ENCODE assay signal across 12 cellular contexts in the genomic region with DNA sequence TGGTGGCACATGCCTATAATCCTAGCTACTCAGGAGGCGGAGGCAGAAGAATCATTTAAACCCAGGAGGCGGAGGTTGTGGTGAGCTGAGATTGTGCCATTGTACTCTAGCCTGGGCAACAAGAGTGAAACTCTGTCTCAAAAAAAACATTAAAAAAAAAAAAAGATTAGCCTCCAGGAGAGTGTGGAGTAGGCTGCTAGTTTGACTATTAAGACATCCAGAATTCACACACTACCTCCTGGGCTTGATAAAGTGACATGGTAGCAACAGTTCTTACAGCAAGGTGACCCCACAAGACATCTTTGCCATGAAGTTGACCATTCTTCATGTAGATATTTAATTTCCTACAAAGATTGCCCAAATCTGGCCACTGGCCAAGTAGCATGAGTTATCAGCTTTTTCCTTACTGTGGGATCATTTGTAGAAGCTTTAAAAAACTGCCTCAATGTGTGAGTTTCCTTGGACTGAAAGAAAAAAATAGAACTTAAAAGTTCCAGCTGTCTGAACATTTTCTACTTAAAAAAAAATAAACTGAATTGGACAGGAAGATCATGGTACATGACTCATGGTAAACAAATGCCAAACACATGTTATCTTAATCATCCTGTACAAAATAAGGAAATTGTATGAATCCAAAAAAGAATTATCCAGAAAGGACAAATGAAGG. TPM values are rescaled to one million over a fixed set of nuclear protein-coding genes. Genes with fewer than 3 reads are reported as not detected.
A peak's percentile ranks its signal among the peaks of the same experiment; 100 is the strongest.
DNase-seq lines count a peak whose midpoint lies in the region; ATAC-seq and TF ChIP-seq lines count a peak whose summit lies in the region.
"Had no signal": no experiment of that assay in that cellular context is flagged by ENCODE, and none has a peak within 500 bp of the region (broad histone marks: within the 10 kb centered on the region; RNA-seq: fewer than 3 reads in every experiment).

No MANE protein-coding gene starts in this region.

- H3K4me1 ChIP-seq in PC-3 (ENCODE audit: insufficient read depth, low read length) (peaks cover 12% of the 10 kb centered on the region), esophagus muscularis mucosa (peaks cover 10 to 18% (median 14%) of the 10 kb centered on the region in 4 donors), osteoblast (ENCODE audit: insufficient read depth, low read length) (peaks cover 6% of the 10 kb centered on the region), neuronal stem cell (ENCODE audit: control insufficient read depth in 2 of 2, insufficient read depth in 1 of 2, low read depth in 1 of 2, low read length in 2 of 2) (peaks cover 2 to 17% of the 10 kb centered on the region in 2 donors)

- H2BK15ac ChIP-seq in neuronal stem cell (ENCODE audit: low read length), result no peak overlapping the region

- WGBS in esophagus muscularis mucosa, result 92% methylated on average over 2 of the region's 2 CpGs
- WGBS in neuronal stem cell (ENCODE audit: extremely low coverage in 2 of 2, insufficient read length in 2 of 2, insufficient replicate concordance in 1 of 2), 2 donors, result no CpG with 5 or more reads among the region's 2 CpGs

- peak overlapping the region; percentile 23; the same call in 1 of the 2 replicates for H3K27ac ChIP-seq in PC-3 (ENCODE audit: low read length)
- H3K27ac ChIP-seq in esophagus muscularis mucosa (replicated peaks in 1 of 4), result peak overlapping the region; percentile 34 to 65 (median 59)
- H3K27ac ChIP-seq in osteoblast (ENCODE audit: low read depth, low read length), result peak overlapping the region; percentile 34
- no peak overlapping the region for H3K27ac ChIP-seq in neuronal stem cell (replicated peaks; ENCODE audit: low read length)

- H3K4ac ChIP-seq in neuronal stem cell (ENCODE audit: low read length), result no peak overlapping the region

- no TSS peak for BruUV-seq in PC-3 (replicated peaks; lab: Mats Ljungman, UMichigan)

- ATAC-seq in PC-3, result peak; percentile 33; the same call in 1 of the 2 replicates
- ATAC-seq in left colon, result no peak
- ATAC-seq: Panc1 had no signal

- TF ChIP-seq EP300 in esophagus muscularis mucosa (IDR thresholded peaks at IDR 0.05), result no peak

- no peak overlapping the region for H3K4me3 ChIP-seq in PC-3 (ENCODE audit: low read length)
- no peak overlapping the region for H3K4me3 ChIP-seq in esophagus muscularis mucosa
- no peak overlapping the region for H3K4me3 ChIP-seq in osteoblast (ENCODE audit: insufficient read depth, low read length)
- no peak overlapping the region for H3K4me3 ChIP-seq in neuronal stem cell (ENCODE audit: low read length in 2 of 2)
- H3K4me3 ChIP-seq: tibial nerve had no signal

- H4K91ac ChIP-seq in neuronal stem cell (ENCODE audit: low read depth, low read length, poor library complexity), result no peak overlapping the region

- no peaks in the 10 kb centered on the region for H3K9me3 ChIP-seq in PC-3 (ENCODE audit: low read length)
- H3K9me3 ChIP-seq in esophagus muscularis mucosa, result no peaks in the 10 kb centered on the region
- H3K9me3 ChIP-seq in osteoblast (ENCODE audit: low read depth, low read length), result no peaks in the 10 kb centered on the region
- peaks cover 0 to 30% of the 10 kb centered on the region in 2 donors for H3K9me3 ChIP-seq in neuronal stem cell (replicated peaks in 1 of 2; ENCODE audit: control insufficient read depth in 2 of 2, insufficient read depth in 1 of 2, low read depth in 1 of 2, low read length in 2 of 2)

- no peak overlapping the region for H2AFZ ChIP-seq in PC-3 (ENCODE audit: low read length)
- H2AFZ ChIP-seq in osteoblast (ENCODE audit: low read length), result no peak overlapping the region
- H2AFZ ChIP-seq in neuronal stem cell (ENCODE audit: low read length), result no peak overlapping the region

- no peaks in the 10 kb centered on the region for H3K9me2 ChIP-seq in PC-3 (replicated peaks; ENCODE audit: low read length)

- H2BK12ac ChIP-seq in neuronal stem cell (ENCODE audit: low read length), result no peak overlapping the region

- no peaks in the 10 kb centered on the region for H3K79me2 ChIP-seq in PC-3 (ENCODE audit: low read length)
- no peaks in the 10 kb centered on the region for H3K79me2 ChIP-seq in osteoblast (ENCODE audit: insufficient read depth, low read length)

- POLR2A ChIA-PET in PC-3 (lab: Charles Lee; ENCODE audit: unreplicated experiment), result no interaction called here

- no peaks in the 10 kb centered on the region for H3K27me3 ChIP-seq in PC-3 (ENCODE audit: low read length)
- no peaks in the 10 kb centered on the region for H3K27me3 ChIP-seq in esophagus muscularis mucosa
- H3K27me3 ChIP-seq in osteoblast (ENCODE audit: insufficient read depth, low read length), result no peaks in the 10 kb centered on the region
- no peaks in the 10 kb centered on the region for H3K27me3 ChIP-seq in neuronal stem cell (ENCODE audit: control insufficient read depth in 3 of 3, insufficient read depth in 3 of 3, low read depth in 1 of 3, low read length in 3 of 3)
- H3K27me3 ChIP-seq: tibial nerve had no signal

- CTCF ChIA-PET in PC-3 (lab: Charles Lee), result no interaction called here

- no peak overlapping the region for H2AK5ac ChIP-seq in neuronal stem cell (ENCODE audit: low read depth, low read length)

- H3K4me2 ChIP-seq in PC-3 (ENCODE audit: low read length) (peak overlapping the region; percentile 37), osteoblast (ENCODE audit: insufficient read depth, low read length) (no peak overlapping the region), neuronal stem cell (ENCODE audit: insufficient read depth, low read length, poor library complexity, severe bottlenecking) (no peak overlapping the region)

- intact Hi-C loops in PC-3 (cut with micrococcal nuclease) (no loop called here), esophagus muscularis mucosa (cut with DNase I) (no loop called here), left colon (cut with DNase I, micrococcal nuclease) (no loop called here)

- H4K8ac ChIP-seq in neuronal stem cell (ENCODE audit: low read depth, low read length), result no peak overlapping the region

- no peak overlapping the region for H2BK5ac ChIP-seq in neuronal stem cell (ENCODE audit: low read length)

- H3K18ac ChIP-seq in neuronal stem cell (ENCODE audit: low read length), result no peak overlapping the region

- H3K9ac ChIP-seq in PC-3 (ENCODE audit: low read length) (no peak overlapping the region), neuronal stem cell (ENCODE audit: low read depth, low read length, poor library complexity) (no peak overlapping the region)

- DNase-seq in AG20443 (ENCODE audit: low spot score), result peak; percentile 52
- peak; percentile 46 for DNase-seq in PC-3
- DNase-seq in esophagus muscularis mucosa (ENCODE audit: extremely low spot score), result peak; percentile 24
- no peak for DNase-seq in osteoblast (ENCODE audit: insufficient read length, low spot score, missing footprints)
- DNase-seq in KBM-7, result no peak
- no peak for DNase-seq in left colon
- DNase-seq in HuH-7 (ENCODE audit: low spot score), result no peak
- DNase-seq in neuronal stem cell (ENCODE audit: low spot score), result no peak
- DNase-seq: activated T-cell treated with anti-CD3 and anti-CD28 coated beads, Interleukin-2, amount 50 U/mL, for 1 hour; DMS79 treated with DMSO at 0.1 percent for 48 hours had no signal

- H3K14ac ChIP-seq in neuronal stem cell (ENCODE audit: low read length), result no peak overlapping the region

- H3K79me1 ChIP-seq in neuronal stem cell (ENCODE audit: low read depth, low read length), result no peaks in the 10 kb centered on the region

- no peak overlapping the region for H3K23ac ChIP-seq in neuronal stem cell (ENCODE audit: low read depth, low read length, poor library complexity)

- H4K20me1 ChIP-seq in PC-3 (ENCODE audit: low read length), result no peaks in the 10 kb centered on the region
- no peaks in the 10 kb centered on the region for H4K20me1 ChIP-seq in osteoblast (ENCODE audit: insufficient read depth, low read length)

- H3K36me3 ChIP-seq in PC-3 (ENCODE audit: low read depth, low read length) (no peaks in the 10 kb centered on the region), esophagus muscularis mucosa (no peaks in the 10 kb centered on the region), osteoblast (ENCODE audit: insufficient read depth, low read length) (no peaks in the 10 kb centered on the region), neuronal stem cell (replicated peaks in 1 of 2; ENCODE audit: control insufficient read depth in 2 of 2, insufficient read depth in 2 of 2, low read length in 2 of 2) (no peaks in the 10 kb centered on the region)
- H3K36me3 ChIP-seq: tibial nerve had no signal

- H2BK120ac ChIP-seq in neuronal stem cell (ENCODE audit: low read depth, low read length), result no peak overlapping the region

- in situ Hi-C loops in KBM-7 (cut with MboI; ENCODE audit: low pct_unique_long_range_greater_than_20kb, low sequenced_read_pairs), result no loop called here

- TF ChIP-seq POLR2A in esophagus muscularis mucosa (IDR thresholded peaks at IDR 0.05; ENCODE audit: low read depth), result no peak

- TF ChIP-seq CTCF in PC-3 (conservative IDR thresholded peaks at IDR 0.05; ENCODE audit: low read depth, low read length), result no peak
- TF ChIP-seq CTCF in esophagus muscularis mucosa (IDR thresholded peaks at IDR 0.05), result no peak
- no peak for TF ChIP-seq CTCF in osteoblast (IDR thresholded peaks at IDR 0.05; ENCODE audit: extremely low read depth, low read depth, low read length)

- no peaks in the 10 kb centered on the region for H3F3A ChIP-seq in PC-3 (ENCODE audit: low read length, unreplicated experiment)

RNA-seq across cellular contexts. Expression of gene SPRY1, which starts 35.3 kb away (rescaled TPM):
- total RNA-seq in PC-3 (2014; rRNA removed), result 26.4 and 30.6 TPM in 2 replicates
- 100 to 1,000 TPM; 103 to 136 (median 136) TPM for total RNA-seq in esophagus muscularis mucosa
- 5.0 and 5.1 TPM in 2 replicates for total RNA-seq in osteoblast
- total RNA-seq in left colon, result 10 to 100 TPM; 27.2 to 29.0 TPM
- polyA plus RNA-seq in neuronal stem cell (2013, experiment 1 of 2), result 92.4 TPM
- 97.0 TPM for polyA plus RNA-seq in neuronal stem cell (2013, experiment 2 of 2)

Comparison
In these comparisons a context has a peak if more than half of its experiments do, and no peak if none do; other contexts are left out.
1. DNase-seq: peak in AG20443 (single experiment), PC-3 (single experiment) and esophagus muscularis mucosa (single experiment); none in osteoblast (single experiment), KBM-7 (single experiment), left colon (0 of 2), HuH-7 (single experiment) and neuronal stem cell (single experiment).